Comparison of ENCODE assay signal across 7 cellular contexts in the genomic region with DNA sequence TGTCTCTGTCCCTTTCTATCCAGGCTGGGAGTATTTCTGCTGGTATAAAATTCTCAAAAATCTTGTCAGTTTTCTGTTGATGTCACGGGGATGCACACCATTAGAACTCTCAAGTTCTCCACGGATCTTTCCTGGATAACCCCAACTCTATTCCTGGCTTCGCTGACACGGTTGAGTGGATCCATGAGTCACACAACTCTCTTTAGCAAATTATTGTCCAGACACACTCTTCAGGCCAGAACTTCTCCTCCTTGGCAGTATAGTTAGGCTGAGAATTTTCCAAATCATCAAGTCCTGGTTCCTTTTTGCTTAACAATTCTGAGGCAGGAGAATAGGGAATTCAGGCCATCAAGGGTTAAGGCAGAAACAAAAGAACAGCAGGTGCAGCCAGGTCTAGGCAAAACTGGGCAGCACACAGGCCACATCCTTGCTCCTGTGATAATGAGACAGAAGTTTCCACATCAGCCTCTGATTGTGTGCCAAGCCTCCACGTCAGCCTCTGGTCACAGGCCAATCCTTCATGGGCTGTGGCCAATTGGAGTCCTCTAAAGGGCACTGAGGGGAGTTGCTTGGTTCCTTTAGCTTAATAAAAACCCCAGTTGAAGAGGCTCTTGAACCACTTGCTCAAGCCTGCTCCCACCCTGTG. TPM values are rescaled to one million over a fixed set of nuclear protein-coding genes. Genes with fewer than 3 reads are reported as not detected.
DNase-seq lines count a peak whose midpoint lies in the region; ATAC-seq and TF ChIP-seq lines count a peak whose summit lies in the region.

No MANE protein-coding gene starts in this region.

- no peak overlapping the region for H3K27ac ChIP-seq in RWPE2 (ENCODE audit: poor library complexity, severe bottlenecking)
- no peak overlapping the region for H3K27ac ChIP-seq in neuronal stem cell (replicated peaks; ENCODE audit: low read length)

- no peak overlapping the region for H3K14ac ChIP-seq in neuronal stem cell (ENCODE audit: low read length)

- H3K9me3 ChIP-seq in RWPE2 (ENCODE audit: severe bottlenecking) (no peaks in the 10 kb centered on the region), neuronal stem cell (replicated peaks in 1 of 2; ENCODE audit: control insufficient read depth in 2 of 2, insufficient read depth in 1 of 2, low read depth in 1 of 2, low read length in 2 of 2) (no peaks in the 10 kb centered on the region)

- TF ChIP-seq CTCF in RWPE2 (IDR thresholded peaks at IDR 0.05; ENCODE audit: poor library complexity, severe bottlenecking) = no peak

- DNase-seq in RWPE2 (ENCODE audit: low spot score) = no peak
- DNase-seq in fibroblast of peridontal ligament (ENCODE audit: extremely low read depth) = peak; percentile 95
- peak; percentile 26 for DNase-seq in neuronal stem cell (ENCODE audit: low spot score)
- DNase-seq in activated gamma-delta T cell (lab: John Stamatoyannopoulos, UW) = no peak

- H3K27me3 ChIP-seq in RWPE2 (ENCODE audit: insufficient read depth, poor library complexity, severe bottlenecking) (no peaks in the 10 kb centered on the region), neuronal stem cell (ENCODE audit: control insufficient read depth in 3 of 3, insufficient read depth in 3 of 3, low read depth in 1 of 3, low read length in 3 of 3) (no peaks in the 10 kb centered on the region)

- H2BK12ac ChIP-seq in neuronal stem cell (ENCODE audit: low read length) = no peak overlapping the region

- no peak overlapping the region for H4K91ac ChIP-seq in neuronal stem cell (ENCODE audit: low read depth, low read length, poor library complexity)

- no peak overlapping the region for H3K4me2 ChIP-seq in neuronal stem cell (ENCODE audit: insufficient read depth, low read length, poor library complexity, severe bottlenecking)

- H2AK5ac ChIP-seq in neuronal stem cell (ENCODE audit: low read depth, low read length) = no peak overlapping the region

- no CpG with 5 or more reads among the region's 5 CpGs for WGBS in neuronal stem cell (ENCODE audit: extremely low coverage in 2 of 2, insufficient read length in 2 of 2, insufficient replicate concordance in 1 of 2), 2 donors

- H3K4ac ChIP-seq in neuronal stem cell (ENCODE audit: low read length) = no peak overlapping the region

- no peak overlapping the region for H2BK120ac ChIP-seq in neuronal stem cell (ENCODE audit: low read depth, low read length)

- no peak overlapping the region for H2BK5ac ChIP-seq in neuronal stem cell (ENCODE audit: low read length)

- no peak overlapping the region for H3K23ac ChIP-seq in neuronal stem cell (ENCODE audit: low read depth, low read length, poor library complexity)

- ATAC-seq in HG02759 (IDR thresholded peaks at IDR 0.05; ENCODE audit: unreplicated experiment) (peak; percentile 54), RWPE2 (ENCODE audit: low read depth) (peak; percentile 76), HG03108 (IDR thresholded peaks at IDR 0.05; ENCODE audit: unreplicated experiment) (no peak), HG03457 (IDR thresholded peaks at IDR 0.05; ENCODE audit: unreplicated experiment) (no peak)

- H2BK15ac ChIP-seq in neuronal stem cell (ENCODE audit: low read length) = no peak overlapping the region

- H3K36me3 ChIP-seq in RWPE2 (ENCODE audit: low read depth) (no peaks in the 10 kb centered on the region), neuronal stem cell (replicated peaks in 1 of 2; ENCODE audit: control insufficient read depth in 2 of 2, insufficient read depth in 2 of 2, low read length in 2 of 2) (peaks cover 0 to 8% of the 10 kb centered on the region in 2 donors)

- H3K9ac ChIP-seq in neuronal stem cell (ENCODE audit: low read depth, low read length, poor library complexity) = no peak overlapping the region

- H3K4me3 ChIP-seq in RWPE2 (ENCODE audit: severe bottlenecking) = no peak overlapping the region
- H3K4me3 ChIP-seq in neuronal stem cell (ENCODE audit: low read length in 2 of 2) = no peak overlapping the region

- H3K4me1 ChIP-seq in RWPE2 (ENCODE audit: insufficient read depth, poor library complexity, severe bottlenecking) = no peaks in the 10 kb centered on the region
- peaks cover 7 to 9% of the 10 kb centered on the region in 2 donors for H3K4me1 ChIP-seq in neuronal stem cell (ENCODE audit: control insufficient read depth in 2 of 2, insufficient read depth in 1 of 2, low read depth in 1 of 2, low read length in 2 of 2)

- no peak overlapping the region for H4K8ac ChIP-seq in neuronal stem cell (ENCODE audit: low read depth, low read length)

- no peak overlapping the region for H2AFZ ChIP-seq in neuronal stem cell (ENCODE audit: low read length)

- no peaks in the 10 kb centered on the region for H3K79me1 ChIP-seq in neuronal stem cell (ENCODE audit: low read depth, low read length)

- H3K18ac ChIP-seq in neuronal stem cell (ENCODE audit: low read length) = no peak overlapping the region

RNA-seq across cellular contexts. Expression of gene ACAT1, which starts 5.7 kb away (rescaled TPM):
- 24.3 TPM for polyA plus RNA-seq in neuronal stem cell (2013, experiment 1 of 2)
- 23.5 TPM for polyA plus RNA-seq in neuronal stem cell (2013, experiment 2 of 2)

Comparison
In these comparisons a context has a peak if more than half of its experiments do, and no peak if none do; other contexts are left out.
1. ATAC-seq: peak in HG02759 (single experiment) and RWPE2 (single experiment); none in HG03108 (single experiment) and HG03457 (single experiment).
2. DNase-seq: peak in fibroblast of peridontal ligament (single experiment) and neuronal stem cell (single experiment); none in RWPE2 (single experiment) and activated gamma-delta T cell (single experiment).